ENCODE assay signal across 21 cellular contexts in genomic region chr19:14763497-14764145, GRCh38. TPM values are rescaled to one million over a fixed set of nuclear protein-coding genes. Genes with fewer than 3 reads are reported as not detected.
DNase-seq lines count a peak whose midpoint lies in the region; ATAC-seq, FAIRE-seq and TF ChIP-seq lines count a peak whose summit lies in the region.
"Had no signal": no experiment of that assay in that cellular context is flagged by ENCODE, and none has a peak within 500 bp of the region (broad histone marks: within the 10 kb centered on the region; RNA-seq: fewer than 3 reads in every experiment).

No MANE protein-coding gene starts in this region.

- H3K27me3 ChIP-seq in K562 (ENCODE audit: control insufficient read depth in 2 of 2, insufficient read depth in 2 of 2, low read length in 2 of 2): no peaks in the 10 kb centered on the region
- H3K27me3 ChIP-seq in right lobe of liver: no peaks in the 10 kb centered on the region
- H3K27me3 ChIP-seq in sigmoid colon: peaks cover 0 to 9% (median 0%) of the 10 kb centered on the region in 3 donors
- H3K27me3 ChIP-seq in esophagus squamous epithelium: peaks cover 0 to 9% (median 0%) of the 10 kb centered on the region in 4 donors

- H3K4me3 Mint-ChIP-seq in activated CD8-positive, alpha-beta T cell treated with anti-CD3 and anti-CD28 coated beads for 36 hours: no peak overlapping the region
- H3K4me3 Mint-ChIP-seq: CD8-positive, alpha-beta T cell; GM23338 had no signal

- no peak overlapping the region for H3K4me2 ChIP-seq in K562 (ENCODE audit: insufficient read depth, low read length)
- H3K4me2 ChIP-seq: A549, GM23338 had no signal

- no peaks in the 10 kb centered on the region for H3K4me1 Mint-ChIP-seq in activated CD8-positive, alpha-beta T cell treated with anti-CD3 and anti-CD28 coated beads for 36 hours (ENCODE audit: low read depth)

- no peak for TF ChIP-seq RAD21 in K562 (CRISPR knock-in tag; conservative IDR thresholded peaks at IDR 0.05 in 1 of 2, IDR thresholded peaks at IDR 0.05 in 1 of 2)

- TF ChIP-seq POLR2A in K562 (conservative IDR thresholded peaks at IDR 0.05) (peak; percentile 48; the same call in 1 of the 2 replicates), right lobe of liver (IDR thresholded peaks at IDR 0.05) (no peak), sigmoid colon (IDR thresholded peaks at IDR 0.05) (no peak), esophagus squamous epithelium (IDR thresholded peaks at IDR 0.05) (no peak)

- 42% methylated on average over 3 of the region's 4 CpGs for WGBS in K562 (ENCODE audit: insufficient coverage, low coverage, missing lambda C conversion rate)
- 41% methylated on average over 4 of the region's 4 CpGs for WGBS in right lobe of liver (ENCODE audit: insufficient coverage, low coverage, low lambda C conversion rate, missing lambda C conversion rate)
- 60 to 75% methylated on average over 4 of the region's 4 CpGs for WGBS in sigmoid colon, 2 donors
- WGBS in esophagus squamous epithelium, 2 donors: 66 to 70% methylated on average over 4 of the region's 4 CpGs

- no peaks in the 10 kb centered on the region for H4K20me1 ChIP-seq in K562 (replicated peaks; ENCODE audit: control insufficient read depth, insufficient read depth, low read length)

- in situ Hi-C loops in K562 (cut with MboI): no loop called here

- no peak for TF ChIP-seq EP300 in K562 (IDR thresholded peaks at IDR 0.05; ENCODE audit: low read length)
- no peak for TF ChIP-seq EP300 in sigmoid colon (IDR thresholded peaks at IDR 0.05)

- CTCF ChIA-PET in HEK293 (lab: Yijun Ruan, JAX): no interaction called here
- CTCF ChIA-PET in K562 (lab: Yijun Ruan, JAX; ENCODE audit: low intra/inter-chr PET ratio): no interaction called here
- CTCF ChIA-PET in activated CD8-positive, alpha-beta T cell treated with anti-CD3 and anti-CD28 coated beads for 36 hours (lab: Charles Lee): no interaction called here

- H3K27ac ChIP-seq in HEK293 (ENCODE audit: extremely low read depth, low read depth, low read length) (no peak overlapping the region), K562 (ENCODE audit: extremely low read depth, low read depth, low read length) (no peak overlapping the region; the same call in 2 of the 3 replicates), right lobe of liver (no peak overlapping the region), sigmoid colon (no peak overlapping the region), esophagus squamous epithelium (no peak overlapping the region)
- H3K27ac ChIP-seq: A549, C4-2B had no signal

- H3K36me3 ChIP-seq in HEK293 (ENCODE audit: control insufficient read depth in 2 of 2, insufficient read depth in 1 of 2, low read length in 2 of 2) (no peaks in the 10 kb centered on the region), K562 (ENCODE audit: control insufficient read depth, insufficient read depth, low read length) (peaks cover 60% of the 10 kb centered on the region; the same call in 2 of the 3 replicates), right lobe of liver (no peaks in the 10 kb centered on the region), sigmoid colon (no peaks in the 10 kb centered on the region), esophagus squamous epithelium (no peaks in the 10 kb centered on the region)
- H3K36me3 ChIP-seq: BE2C had no signal

- no peaks in the 10 kb centered on the region for H3K79me2 ChIP-seq in K562 (ENCODE audit: control insufficient read depth, insufficient read depth, low read length)

- no peaks in the 10 kb centered on the region for H3K9me3 Mint-ChIP-seq in activated CD8-positive, alpha-beta T cell treated with anti-CD3 and anti-CD28 coated beads for 36 hours

- no peak for FAIRE-seq in K562 (lab: Jason Lieb, UNC)
- FAIRE-seq: A549, D721Med, G401.6, GM12891 had no signal

- no TSS peak for BruUV-seq in K562 (replicated peaks; lab: Mats Ljungman, UMichigan)

- intact Hi-C loops in K562 (cut with micrococcal nuclease): no loop called here
- intact Hi-C loops in right lobe of liver (cut with DNase I): no loop called here
- intact Hi-C loops in sigmoid colon (cut with DNase I): no loop called here
- intact Hi-C loops in esophagus squamous epithelium (cut with DNase I): no loop called here
- intact Hi-C loops in activated CD8-positive, alpha-beta T cell treated with anti-CD3 and anti-CD28 coated beads for 36 hours (cut with micrococcal nuclease): no loop called here

- no peak overlapping the region for H3K9ac ChIP-seq in K562 (ENCODE audit: insufficient read depth in 1 of 2, low read depth in 2 of 2, low read length in 2 of 2)

- H3K4me3 ChIP-seq in HEK293 (ENCODE audit: low read depth, low read length) (no peak overlapping the region), K562 (no peak overlapping the region), right lobe of liver (no peak overlapping the region), sigmoid colon (no peak overlapping the region), esophagus squamous epithelium (no peak overlapping the region)
- H3K4me3 ChIP-seq: A549, GM23338 had no signal

- no peak overlapping the region for H3K27ac Mint-ChIP-seq in activated CD8-positive, alpha-beta T cell treated with anti-CD3 and anti-CD28 coated beads for 36 hours
- H3K27ac Mint-ChIP-seq: CD8-positive, alpha-beta T cell; GM23338 had no signal

- H3K9me3 ChIP-seq in HEK293 (ENCODE audit: control insufficient read depth, insufficient read depth, low read depth, low read length) (no peaks in the 10 kb centered on the region), K562 (replicated peaks; ENCODE audit: control insufficient read depth, insufficient read depth, low read depth, low read length) (no peaks in the 10 kb centered on the region), right lobe of liver (no peaks in the 10 kb centered on the region), sigmoid colon (no peaks in the 10 kb centered on the region), esophagus squamous epithelium (no peaks in the 10 kb centered on the region)
- H3K9me3 ChIP-seq: A549, BE2C had no signal

- H3K4me1 ChIP-seq in HEK293 (ENCODE audit: control insufficient read depth, insufficient read depth, low read length): no peaks in the 10 kb centered on the region
- H3K4me1 ChIP-seq in K562 (replicated peaks in 1 of 2; ENCODE audit: control insufficient read depth in 2 of 2, insufficient read depth in 2 of 2, low read length in 2 of 2): peaks cover 0 to 2% of the 10 kb centered on the region in 2 experiments; a peak in 1 of 5 replicates
- H3K4me1 ChIP-seq in right lobe of liver: no peaks in the 10 kb centered on the region
- no peaks in the 10 kb centered on the region for H3K4me1 ChIP-seq in sigmoid colon
- peaks cover 0 to 6% (median 0%) of the 10 kb centered on the region in 3 donors for H3K4me1 ChIP-seq in esophagus squamous epithelium
- H3K4me1 ChIP-seq: A549, BE2C had no signal

- DNase-seq in K562 (ENCODE audit: extremely low read depth in 1 of 4, low spot score in 3 of 4) (no peak), right lobe of liver (peak in 2 of 3 donors; percentile 2 to 13), sigmoid colon (peak; percentile 21), SKM-1 (lab: John Stamatoyannopoulos, UW; ENCODE audit: unreplicated experiment) (no peak), esophagus squamous epithelium (lab: John Stamatoyannopoulos, UW) (no peak)
- DNase-seq in activated CD8-positive, alpha-beta T cell treated with anti-CD3 and anti-CD28 coated beads for 36 hours: no peak
- DNase-seq: BE2C; CD8-positive, alpha-beta T cell; COR-L47; DMS153; DMS79 treated with DMSO at 0.1 percent for 48 hours; EL; H7 had no signal

- peaks cover 4% of the 10 kb centered on the region for H3K27me3 Mint-ChIP-seq in activated CD8-positive, alpha-beta T cell treated with anti-CD3 and anti-CD28 coated beads for 36 hours

- no peak for ATAC-seq in K562
- ATAC-seq in right lobe of liver: no peak
- ATAC-seq in activated CD8-positive, alpha-beta T cell treated with anti-CD3 and anti-CD28 coated beads for 36 hours: no peak
- ATAC-seq: A549; CD8-positive, alpha-beta T cell; GM23338 had no signal

- H3K36me3 Mint-ChIP-seq in activated CD8-positive, alpha-beta T cell treated with anti-CD3 and anti-CD28 coated beads for 36 hours (ENCODE audit: low read depth): no peaks in the 10 kb centered on the region
- H3K36me3 Mint-ChIP-seq: CD8-positive, alpha-beta T cell had no signal

- POLR2A ChIA-PET in HEK293 (lab: Yijun Ruan, JAX): no interaction called here
- POLR2A ChIA-PET in K562 (lab: Yijun Ruan, JAX): interaction anchor here (1.6 kb wide), 1 partner anchor 13 kb away, joined by 5 read pairs; no protein-coding TSS in a partner anchor
- POLR2A ChIA-PET in activated CD8-positive, alpha-beta T cell treated with anti-CD3 and anti-CD28 coated beads for 36 hours (lab: Charles Lee): interaction anchor here (0.6 kb wide), 1 partner anchor 9 kb away, joined by 3 read pairs; no protein-coding TSS in a partner anchor

- no peak for TF ChIP-seq CTCF in HEK293 (tag by site-specific recombination; IDR thresholded peaks at IDR 0.05)
- TF ChIP-seq CTCF in K562 (IDR thresholded peaks at IDR 0.05 in 2 of 3, conservative IDR thresholded peaks at IDR 0.05 in 1 of 3; ENCODE audit: insufficient read depth in 2 of 3, low read depth in 1 of 3, low read length in 3 of 3): no peak
- no peak for TF ChIP-seq CTCF in right lobe of liver (IDR thresholded peaks at IDR 0.05)
- TF ChIP-seq CTCF in sigmoid colon (IDR thresholded peaks at IDR 0.05): no peak
- no peak for TF ChIP-seq CTCF in esophagus squamous epithelium (IDR thresholded peaks at IDR 0.05)
- TF ChIP-seq CTCF in activated CD8-positive, alpha-beta T cell treated with anti-CD3 and anti-CD28 coated beads for 36 hours (IDR thresholded peaks at IDR 0.05): no peak

- no peaks in the 10 kb centered on the region for H3K9me1 ChIP-seq in K562 (ENCODE audit: control insufficient read depth, insufficient read depth, low read length)

- H2AFZ ChIP-seq in K562 (ENCODE audit: low read depth, low read length): no peak overlapping the region
- H2AFZ ChIP-seq: GM23338 had no signal

RNA-seq across cellular contexts. Expression of gene ADGRE2, which starts 14.7 kb away (rescaled TPM):
- total RNA-seq in K562 (2011; cell fraction: chromatin; rRNA removed; ENCODE audit: low replicate concordance): 47.3 and 143 TPM in 2 replicates
- total RNA-seq in K562 (2011; cell fraction: nucleolus; rRNA removed): 41.1 and 66.9 TPM in 2 replicates
- total RNA-seq in K562 (2011; cell fraction: nucleoplasm; rRNA removed): 46.1 and 57.8 TPM in 2 replicates
- total RNA-seq in K562 (2014; rRNA removed) (8.2 and 15.2 TPM in 2 replicates), K562 (2014; rRNA removed; fragmentation: Illumina TruSeq; extraction: Trizol) (4.3 and 5.6 TPM in 2 replicates), K562 (2015; rRNA removed; fragmentation: Illumina TruSeq; extraction: Trizol) (4.4 and 4.7 TPM in 2 replicates), K562 (2021) (15.6 and 17.3 TPM in 2 replicates), right lobe of liver (1 to 10 TPM; 1.6 to 5.7 (median 1.9) TPM), sigmoid colon (1 to 10 TPM in 2 of 4 donors, under 1 TPM in 2; 0.49 to 2.0 (median 1.2) TPM), esophagus squamous epithelium (1 to 10 TPM in 3 of 4 donors, under 1 TPM in 1; 0.49 to 5.8 (median 4.0) TPM)
- polyA plus RNA-seq in K562 (2011; rRNA removed) (9.8 and 13.6 TPM in 2 replicates), K562 (2014; fragmentation: Illumina TruSeq; extraction: Trizol) (12.3 and 13.9 TPM in 2 replicates), K562 (2014; fragmentation: Nextera tagmentation; extraction: Ambion mirVana) (1 to 10 TPM; 4.4 to 6.4 TPM), K562 (2014; rRNA removed) (14.9 and 19.2 TPM in 2 replicates), sigmoid colon (1 to 10 TPM; 1.8 to 3.6 (median 2.8) TPM)
- 9.0 and 9.5 TPM in 2 replicates for polyA plus RNA-seq in K562 (2011; cell fraction: cytosol; rRNA removed)
- 38.9 and 80.5 TPM in 2 replicates for polyA plus RNA-seq in K562 (2011; cell fraction: nucleus; rRNA removed)
- 7.8 and 9.1 TPM in 2 replicates for polyA plus RNA-seq in K562 (2012)
- 23.0 and 24.7 TPM in 2 replicates for polyA minus RNA-seq in K562 (2011; rRNA and poly(A)+ RNA removed)
- polyA minus RNA-seq in K562 (2011; cell fraction: cytosol; rRNA and poly(A)+ RNA removed): 9.8 and 11.3 TPM in 2 replicates
- 27.9 and 28.3 TPM in 2 replicates for polyA minus RNA-seq in K562 (2011; cell fraction: nucleus; rRNA and poly(A)+ RNA removed)
- total RNA-seq in activated CD8-positive, alpha-beta T cell treated with anti-CD3 and anti-CD28 coated beads for 36 hours: under 1 TPM; 0.43 to 0.83 TPM
- total RNA-seq: H7, HT-29 had no signal

Comparison
In these comparisons a context has a peak if more than half of its experiments do, and no peak if none do; other contexts are left out.
1. DNase-seq: peak in right lobe of liver (2 of 3) and sigmoid colon (single experiment); none in K562 (0 of 4), SKM-1 (single experiment), esophagus squamous epithelium (single experiment) and activated CD8-positive, alpha-beta T cell treated with anti-CD3 and anti-CD28 coated beads for 36 hours (single experiment).
2. Of the 44 proteins assayed by ChIP-seq in both K562 and HEK293: peak only in K562: ZBTB26; only in HEK293: none; in both: none; in neither: 43.